In genomic region chr19:49453013-49453756, GRCh38 we compare ENCODE assay signal across 8 cellular contexts. TPM values are rescaled to one million over a fixed set of nuclear protein-coding genes. Genes with fewer than 3 reads are reported as not detected.
DNase-seq lines count a peak whose midpoint lies in the region; ATAC-seq and TF ChIP-seq lines count a peak whose summit lies in the region.

ALDH16A1 (plus strand) TSS chr19:49453225; CDS start chr19:49453332, 107 bp downstream.

- H3K9me2 ChIP-seq in DOHH2 (replicated peaks; ENCODE audit: control insufficient read depth, low read length) (no peaks in the 10 kb centered on the region), GM23338 (ENCODE audit: insufficient read depth) (no peaks in the 10 kb centered on the region)

- H3K4me1 ChIP-seq in DOHH2 (ENCODE audit: control insufficient read depth, low read length) = peaks cover 24% of the 10 kb centered on the region
- H3K4me1 ChIP-seq in GM23338 (ENCODE audit: insufficient read depth) = peaks cover 17% of the 10 kb centered on the region; the same call in 1 of the 2 replicates

- peak within 1 kb of the TSS; percentile 94 for H3K27ac ChIP-seq in DOHH2 (ENCODE audit: low read depth, low read length)
- H3K27ac ChIP-seq in GM23338 (ENCODE audit: low read depth) = peak within 1 kb of the TSS; percentile 100

- no peak for TF ChIP-seq CTCF in DOHH2 (IDR thresholded peaks at IDR 0.05; ENCODE audit: low read depth, low read length, poor library complexity, severe bottlenecking)
- no peak for TF ChIP-seq CTCF in GM23338 (conservative IDR thresholded peaks at IDR 0.05; ENCODE audit: low read depth in 2 of 2)

- H3K79me2 ChIP-seq in DOHH2 (ENCODE audit: control insufficient read depth, low read length) = peaks cover 68% of the 10 kb centered on the region
- peaks cover 31% of the 10 kb centered on the region for H3K79me2 ChIP-seq in GM23338 (replicated peaks; ENCODE audit: insufficient read depth)

- no peak within 1 kb of the TSS for H2AFZ ChIP-seq in GM23338

- peaks cover 22% of the 10 kb centered on the region for H3K27me3 Mint-ChIP-seq in GM23338 (ENCODE audit: insufficient read depth, low read depth, poor library complexity)
- no peaks in the 10 kb centered on the region for H3K27me3 Mint-ChIP-seq in naive thymus-derived CD8-positive, alpha-beta T cell

- peaks cover 12% of the 10 kb centered on the region for H3K4me1 Mint-ChIP-seq in GM23338
- peaks cover 22 to 67% (median 63%) of the 10 kb centered on the region in 4 donors for H3K4me1 Mint-ChIP-seq in naive thymus-derived CD8-positive, alpha-beta T cell

- peak within 1 kb of the TSS; percentile 99 for H3K27ac Mint-ChIP-seq in GM23338
- peak within 1 kb of the TSS; percentile 93 to 100 (median 100) for H3K27ac Mint-ChIP-seq in naive thymus-derived CD8-positive, alpha-beta T cell

- H3F3A ChIP-seq in DOHH2 (ENCODE audit: control insufficient read depth, insufficient read depth) = peaks cover 11% of the 10 kb centered on the region
- peaks cover 19% of the 10 kb centered on the region; the same call in 1 of the 2 replicates for H3F3A ChIP-seq in GM23338 (replicated peaks; ENCODE audit: low read depth)

- peak within 1 kb of the TSS; percentile 99 for H3K4me3 ChIP-seq in DOHH2 (ENCODE audit: low read length)
- peak within 1 kb of the TSS; percentile 85 for H3K4me3 ChIP-seq in GM23338

- peak; percentile 88 for ATAC-seq in GM23338
- peak; percentile 84 to 87 for ATAC-seq in naive thymus-derived CD8-positive, alpha-beta T cell

- peaks cover 9% of the 10 kb centered on the region; the same call in 2 of the 3 replicates for H3K9me3 Mint-ChIP-seq in GM23338
- H3K9me3 Mint-ChIP-seq in naive thymus-derived CD8-positive, alpha-beta T cell = no peaks in the 10 kb centered on the region

- H3K4me2 ChIP-seq in DOHH2 (ENCODE audit: low read length) (peak within 1 kb of the TSS; percentile 93), GM23338 (peak within 1 kb of the TSS; percentile 87)

- H3K36me3 ChIP-seq in DOHH2 (ENCODE audit: control insufficient read depth, low read length) (peaks cover 44% of the 10 kb centered on the region), GM23338 (ENCODE audit: insufficient read depth) (peaks cover 4% of the 10 kb centered on the region; the same call in 1 of the 2 replicates)

- DNase-seq in GM23338 (ENCODE audit: low spot score) (peak; percentile 100), LHCN-M2 (ENCODE audit: low read depth) (peak; percentile 97), RPMI8226 (peak; percentile 95), fibroblast of gingiva (ENCODE audit: low read depth) (peak; percentile 98)
- DNase-seq in activated T-helper 1 cell treated with anti-CD3 and anti-CD28 coated beads, Interleukin-2, amount 50 U/mL, for 16 hours (ENCODE audit: low read depth in 1 of 2, low spot score in 1 of 2) = peak; percentile 94 to 98
- peak; percentile 95 to 99 (median 98) for DNase-seq in naive thymus-derived CD8-positive, alpha-beta T cell
- DNase-seq in stimulated activated naive CD4-positive, alpha-beta T cell (lab: John Stamatoyannopoulos, UW) = peak; percentile 94 to 99 (median 98)

- POLR2A ChIA-PET in naive thymus-derived CD8-positive, alpha-beta T cell (lab: Charles Lee) = interaction anchor here (0.6 to 12.3 kb wide), 20 partner anchors 10 to 265 kb away, joined by 3 to 321 read pairs (median 5); partner anchors contain the start of genes CD37, FLT3LG, KASH5 and NOSIP

- H3K9me3 ChIP-seq in DOHH2 (ENCODE audit: control insufficient read depth, insufficient read depth, low read length) = no peaks in the 10 kb centered on the region

- H4K20me1 ChIP-seq in DOHH2 (ENCODE audit: control insufficient read depth, insufficient read depth, low read depth, low read length) (no peaks in the 10 kb centered on the region; the same call in 1 of the 2 replicates), GM23338 (replicated peaks; ENCODE audit: insufficient read depth) (peaks cover 8% of the 10 kb centered on the region; the same call in 1 of the 2 replicates)

- no peaks in the 10 kb centered on the region for H3K27me3 ChIP-seq in DOHH2 (ENCODE audit: control insufficient read depth, low read length)
- H3K27me3 ChIP-seq in GM23338 (ENCODE audit: insufficient read depth) = no peaks in the 10 kb centered on the region

- peak within 1 kb of the TSS; percentile 95 for H3K4me3 Mint-ChIP-seq in GM23338
- peak within 1 kb of the TSS; percentile 95 to 100 (median 99) for H3K4me3 Mint-ChIP-seq in naive thymus-derived CD8-positive, alpha-beta T cell

- peaks cover 44% of the 10 kb centered on the region for H3K36me3 Mint-ChIP-seq in GM23338 (ENCODE audit: low read depth)
- H3K36me3 Mint-ChIP-seq in naive thymus-derived CD8-positive, alpha-beta T cell = peaks cover 0 to 42% (median 8%) of the 10 kb centered on the region in 3 donors

TF ChIP-seq in GM23338, 12 proteins besides CTCF, POLR2A, EP300 and RAD21 (continues in another document):
- peak; percentile 53 for TF ChIP-seq ETS1 (IDR thresholded peaks at IDR 0.05)
- TF ChIP-seq STAT1 (IDR thresholded peaks at IDR 0.05; ENCODE audit: unreplicated experiment) = no peak
- no peak for TF ChIP-seq EZH2phosphoT487 (IDR thresholded peaks at IDR 0.05; ENCODE audit: unreplicated experiment)
- no peak for TF ChIP-seq ZNF331 (CRISPR knock-in tag; IDR thresholded peaks at IDR 0.05; ENCODE audit: low read depth)
- no peak for TF ChIP-seq REST (IDR thresholded peaks at IDR 0.05; ENCODE audit: unreplicated experiment)
- peak; percentile 90 for TF ChIP-seq POLR2AphosphoS5 (IDR thresholded peaks at IDR 0.05; ENCODE audit: low read depth)
- no peak for TF ChIP-seq EZH2 (IDR thresholded peaks at IDR 0.05; ENCODE audit: low read depth, unreplicated experiment)
- TF ChIP-seq NANOG (IDR thresholded peaks at IDR 0.05; ENCODE audit: borderline replicate concordance) = no peak
- TF ChIP-seq ZNF114 (CRISPR knock-in tag; IDR thresholded peaks at IDR 0.05) = no peak

RNA-seq across cellular contexts. Expression of gene ALDH16A1, which starts in this region (rescaled TPM):
- total RNA-seq in GM23338 (2014; rRNA removed; shearing (Covaris generic)) = 57.3 and 62.3 TPM in 2 replicates
- 16.8 and 20.0 TPM in 2 replicates for polyA plus RNA-seq in GM23338 (2016; fragmentation: Nextera tagmentation; extraction: Ambion mirVana)
- 34.8 and 42.6 TPM in 2 replicates for total RNA-seq in LHCN-M2 (2014; rRNA removed)
- polyA plus RNA-seq in LHCN-M2 (2012) = 15.0 TPM
- 10 to 100 TPM; 44.3 to 44.4 TPM for total RNA-seq in naive thymus-derived CD8-positive, alpha-beta T cell
- polyA plus RNA-seq in naive thymus-derived CD8-positive, alpha-beta T cell = 10 to 100 TPM; 28.3 to 38.0 (median 30.1) TPM

Comparison
In these comparisons a context has a peak if more than half of its experiments do, and no peak if none do; other contexts are left out.
1. Peak in every context shown above with its lines: DNase-seq, ATAC-seq, H3K4me3 ChIP-seq and H3K27ac ChIP-seq.